1 cellular context compared by ENCODE assay signal in the genomic region with DNA sequence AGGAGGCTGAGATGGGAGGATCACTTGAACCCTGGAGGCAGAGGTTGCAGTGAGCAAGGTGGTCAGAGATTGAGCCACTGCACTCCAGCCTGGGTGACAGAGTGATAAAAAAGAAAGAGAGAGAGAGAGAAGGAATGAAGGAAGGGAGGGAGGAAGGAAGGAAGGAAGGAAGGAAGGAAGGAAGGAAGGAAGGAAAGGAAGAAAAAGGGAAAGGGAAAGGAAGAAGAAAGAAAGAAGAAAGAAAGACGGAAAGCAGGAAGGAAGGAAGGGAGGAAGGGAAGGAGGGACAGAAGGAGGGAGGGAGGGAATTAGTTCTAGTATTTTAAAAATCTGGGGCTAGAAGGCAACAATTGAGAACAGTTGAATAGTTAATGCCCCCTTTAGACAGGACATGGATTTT.
TF ChIP-seq lines count a peak whose summit lies in the region.

No MANE protein-coding gene starts in this region.

TF ChIP-seq in SK-N-SH, 30 proteins besides CTCF, POLR2A, EP300 and RAD21:
- TF ChIP-seq TAF1 (IDR thresholded peaks at IDR 0.05; ENCODE audit: borderline replicate concordance, low read depth, low read length) (no peak), RFX5 (IDR thresholded peaks at IDR 0.05; ENCODE audit: low read length) (no peak), POLR2AphosphoS5 (IDR thresholded peaks at IDR 0.05; ENCODE audit: low read depth, low read length) (no peak), MXI1 (IDR thresholded peaks at IDR 0.05; ENCODE audit: low read depth, low read length) (no peak), SIN3A (IDR thresholded peaks at IDR 0.05; ENCODE audit: borderline replicate concordance, low read depth, low read length) (no peak), MEF2A (IDR thresholded peaks at IDR 0.05; ENCODE audit: borderline replicate concordance, low read depth) (no peak), NRF1 (IDR thresholded peaks at IDR 0.05; ENCODE audit: low read depth, low read length) (no peak), GABPA (IDR thresholded peaks at IDR 0.05; ENCODE audit: low read depth) (no peak), GATA2 (CRISPR knock-in tag; IDR thresholded peaks at IDR 0.05) (no peak), NFIC (IDR thresholded peaks at IDR 0.05; ENCODE audit: borderline replicate concordance) (no peak), SMC3 (IDR thresholded peaks at IDR 0.05; ENCODE audit: low read depth, low read length) (no peak)
- TF ChIP-seq, protein P1, sequence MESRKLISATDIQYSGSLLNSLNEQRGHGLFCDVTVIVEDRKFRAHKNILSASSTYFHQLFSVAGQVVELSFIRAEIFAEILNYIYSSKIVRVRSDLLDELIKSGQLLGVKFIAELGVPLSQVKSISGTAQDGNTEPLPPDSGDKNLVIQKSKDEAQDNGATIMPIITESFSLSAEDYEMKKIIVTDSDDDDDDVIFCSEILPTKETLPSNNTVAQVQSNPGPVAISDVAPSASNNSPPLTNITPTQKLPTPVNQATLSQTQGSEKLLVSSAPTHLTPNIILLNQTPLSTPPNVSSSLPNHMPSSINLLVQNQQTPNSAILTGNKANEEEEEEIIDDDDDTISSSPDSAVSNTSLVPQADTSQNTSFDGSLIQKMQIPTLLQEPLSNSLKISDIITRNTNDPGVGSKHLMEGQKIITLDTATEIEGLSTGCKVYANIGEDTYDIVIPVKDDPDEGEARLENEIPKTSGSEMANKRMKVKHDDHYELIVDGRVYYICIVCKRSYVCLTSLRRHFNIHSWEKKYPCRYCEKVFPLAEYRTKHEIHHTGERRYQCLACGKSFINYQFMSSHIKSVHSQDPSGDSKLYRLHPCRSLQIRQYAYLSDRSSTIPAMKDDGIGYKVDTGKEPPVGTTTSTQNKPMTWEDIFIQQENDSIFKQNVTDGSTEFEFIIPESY (IDR thresholded peaks at IDR 0.05; ENCODE audit: borderline replicate concordance, low read depth): no peak
- TF ChIP-seq, protein P2, sequence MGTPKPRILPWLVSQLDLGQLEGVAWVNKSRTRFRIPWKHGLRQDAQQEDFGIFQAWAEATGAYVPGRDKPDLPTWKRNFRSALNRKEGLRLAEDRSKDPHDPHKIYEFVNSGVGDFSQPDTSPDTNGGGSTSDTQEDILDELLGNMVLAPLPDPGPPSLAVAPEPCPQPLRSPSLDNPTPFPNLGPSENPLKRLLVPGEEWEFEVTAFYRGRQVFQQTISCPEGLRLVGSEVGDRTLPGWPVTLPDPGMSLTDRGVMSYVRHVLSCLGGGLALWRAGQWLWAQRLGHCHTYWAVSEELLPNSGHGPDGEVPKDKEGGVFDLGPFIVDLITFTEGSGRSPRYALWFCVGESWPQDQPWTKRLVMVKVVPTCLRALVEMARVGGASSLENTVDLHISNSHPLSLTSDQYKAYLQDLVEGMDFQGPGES (IDR thresholded peaks at IDR 0.05; ENCODE audit: low read depth, low read length): no peak
- TF ChIP-seq, protein P3, sequence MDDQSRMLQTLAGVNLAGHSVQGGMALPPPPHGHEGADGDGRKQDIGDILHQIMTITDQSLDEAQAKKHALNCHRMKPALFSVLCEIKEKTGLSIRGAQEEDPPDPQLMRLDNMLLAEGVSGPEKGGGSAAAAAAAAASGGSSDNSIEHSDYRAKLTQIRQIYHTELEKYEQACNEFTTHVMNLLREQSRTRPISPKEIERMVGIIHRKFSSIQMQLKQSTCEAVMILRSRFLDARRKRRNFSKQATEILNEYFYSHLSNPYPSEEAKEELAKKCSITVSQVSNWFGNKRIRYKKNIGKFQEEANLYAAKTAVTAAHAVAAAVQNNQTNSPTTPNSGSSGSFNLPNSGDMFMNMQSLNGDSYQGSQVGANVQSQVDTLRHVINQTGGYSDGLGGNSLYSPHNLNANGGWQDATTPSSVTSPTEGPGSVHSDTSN (IDR thresholded peaks at IDR 0.05): no peak
